Comparison of ENCODE assay signal across 18 cellular contexts in genomic region chr11:3230636-3231549, GRCh38. TPM values are rescaled to one million over a fixed set of nuclear protein-coding genes. Genes with fewer than 3 reads are reported as not detected.
A peak's percentile ranks its signal among the peaks of the same experiment; 100 is the strongest.
DNase-seq lines count a peak whose midpoint lies in the region; ATAC-seq and TF ChIP-seq lines count a peak whose summit lies in the region.
"Had no signal": no experiment of that assay in that cellular context is flagged by ENCODE, and none has a peak within 500 bp of the region (broad histone marks: within the 10 kb centered on the region; RNA-seq: fewer than 3 reads in every experiment).

No MANE protein-coding gene starts in this region.

- no peaks in the 10 kb centered on the region for H3K9me3 Mint-ChIP-seq in stimulated activated naive CD8-positive, alpha-beta T cell treated with anti-CD3 and anti-CD28 coated beads, Interleukin-15, amount 100 ng/mL, for 72 hours
- peaks cover 18% of the 10 kb centered on the region for H3K9me3 Mint-ChIP-seq in glutamatergic neuron (ENCODE audit: unreplicated experiment)
- no peaks in the 10 kb centered on the region for H3K9me3 Mint-ChIP-seq in natural killer cell treated with Interleukin-12 subunit alpha and Interleukin-12 subunit beta and Interleukin-15 and Interleukin-18, amount 100 ng/mL, for 72 hours

- H3K4me1 ChIP-seq in HEK293 (ENCODE audit: control insufficient read depth, insufficient read depth, low read length) = no peaks in the 10 kb centered on the region
- H3K4me1 ChIP-seq in ovary (ENCODE audit: insufficient read depth) = no peaks in the 10 kb centered on the region
- H3K4me1 ChIP-seq: Caco-2 had no signal

- WGBS in ovary, 3 donors = 62 to 75% (median 64%) methylated on average over 12 of the region's 12 CpGs

- no peaks in the 10 kb centered on the region for H3K4me1 Mint-ChIP-seq in stimulated activated naive CD8-positive, alpha-beta T cell treated with anti-CD3 and anti-CD28 coated beads, Interleukin-15, amount 100 ng/mL, for 72 hours
- peaks cover 22% of the 10 kb centered on the region for H3K4me1 Mint-ChIP-seq in glutamatergic neuron (ENCODE audit: low read depth, unreplicated experiment)
- no peaks in the 10 kb centered on the region for H3K4me1 Mint-ChIP-seq in natural killer cell treated with Interleukin-12 subunit alpha and Interleukin-12 subunit beta and Interleukin-15 and Interleukin-18, amount 100 ng/mL, for 72 hours (ENCODE audit: low read depth in 2 of 2)
- H3K4me1 Mint-ChIP-seq: CD4-positive, alpha-beta memory T cell had no signal

- TF ChIP-seq CTCF in HEK293 (tag by site-specific recombination; IDR thresholded peaks at IDR 0.05) (no peak), glutamatergic neuron (IDR thresholded peaks at IDR 0.05; ENCODE audit: partially characterized antibody, unreplicated experiment) (no peak), ovary (IDR thresholded peaks at IDR 0.05) (no peak)

- TF ChIP-seq EP300 in ovary (IDR thresholded peaks at IDR 0.05) = no peak

- H3K4me3 ChIP-seq in HEK293 (ENCODE audit: low read depth, low read length) (no peak overlapping the region), ovary (no peak overlapping the region)
- H3K4me3 ChIP-seq: BLaER1 treated with 17β-estradiol and CSF1 and Interleukin-3, amounts not matched to agents 10 nM and 100 nM; MG63 had no signal

- ATAC-seq in stimulated activated naive CD8-positive, alpha-beta T cell treated with anti-CD3 and anti-CD28 coated beads, Interleukin-15, amount 100 ng/mL, for 72 hours = peak; percentile 38
- no peak for ATAC-seq in stimulated activated naive CD8-positive, alpha-beta T cell treated with anti-CD3 and anti-CD28 coated beads, Interleukin-15, Interleukin-2, amounts not matched to agents 100 U/mL and 50 U/mL, for 24 hours
- ATAC-seq in natural killer cell treated with Interleukin-12 subunit alpha and Interleukin-12 subunit beta and Interleukin-15 and Interleukin-18, amount 100 ng/mL, for 72 hours = no peak

- POLR2A ChIA-PET in HEK293 (lab: Yijun Ruan, JAX) = no interaction called here

- H3K9me3 ChIP-seq in HEK293 (ENCODE audit: control insufficient read depth, insufficient read depth, low read depth, low read length) (no peaks in the 10 kb centered on the region), ovary (no peaks in the 10 kb centered on the region)
- H3K9me3 ChIP-seq: BLaER1 treated with 17β-estradiol and CSF1 and Interleukin-3, amounts not matched to agents 10 nM and 100 nM; Caco-2; MG63 had no signal

- CTCF ChIA-PET in HEK293 (lab: Yijun Ruan, JAX) = interaction anchor here (0.8 to 0.9 kb wide), 2 partner anchors 10 to 14 kb away, joined by 3 read pairs; no protein-coding TSS in a partner anchor

- intact Hi-C loops in ovary (cut with DNase I) = no loop called here

- no peak for DNase-seq in stimulated activated naive CD8-positive, alpha-beta T cell treated with anti-CD3 and anti-CD28 coated beads, Interleukin-15, amount 100 ng/mL, for 72 hours
- DNase-seq in stimulated activated naive CD8-positive, alpha-beta T cell treated with anti-CD3 and anti-CD28 coated beads, Interleukin-15, Interleukin-2, amounts not matched to agents 100 U/mL and 50 U/mL, for 24 hours = no peak
- no peak for DNase-seq in glutamatergic neuron
- no peak for DNase-seq in natural killer cell treated with Interleukin-12 subunit alpha and Interleukin-12 subunit beta and Interleukin-15 and Interleukin-18, amount 100 ng/mL, for 72 hours (ENCODE audit: low spot score)
- no peak for DNase-seq in ovary
- DNase-seq in globus pallidus (ENCODE audit: low spot score) = no peak
- DNase-seq in cerebellum (ENCODE audit: low spot score) = no peak
- DNase-seq: CD4-positive, alpha-beta memory T cell; MG63; NCI-H526; OCI-M1 had no signal

- no peak overlapping the region for H3K4me3 Mint-ChIP-seq in stimulated activated naive CD8-positive, alpha-beta T cell treated with anti-CD3 and anti-CD28 coated beads, Interleukin-15, amount 100 ng/mL, for 72 hours
- H3K4me3 Mint-ChIP-seq in glutamatergic neuron (ENCODE audit: unreplicated experiment) = peak overlapping the region; percentile 7
- no peak overlapping the region for H3K4me3 Mint-ChIP-seq in natural killer cell treated with Interleukin-12 subunit alpha and Interleukin-12 subunit beta and Interleukin-15 and Interleukin-18, amount 100 ng/mL, for 72 hours
- H3K4me3 Mint-ChIP-seq: CD4-positive, alpha-beta memory T cell had no signal

- no peak overlapping the region for H3K27ac Mint-ChIP-seq in stimulated activated naive CD8-positive, alpha-beta T cell treated with anti-CD3 and anti-CD28 coated beads, Interleukin-15, amount 100 ng/mL, for 72 hours
- H3K27ac Mint-ChIP-seq in glutamatergic neuron (ENCODE audit: unreplicated experiment) = peak overlapping the region; percentile 95
- H3K27ac Mint-ChIP-seq in natural killer cell treated with Interleukin-12 subunit alpha and Interleukin-12 subunit beta and Interleukin-15 and Interleukin-18, amount 100 ng/mL, for 72 hours = no peak overlapping the region
- H3K27ac Mint-ChIP-seq: CD4-positive, alpha-beta memory T cell had no signal

- TF ChIP-seq POLR2A in ovary (IDR thresholded peaks at IDR 0.05) = no peak

- H3K36me3 Mint-ChIP-seq in glutamatergic neuron (ENCODE audit: unreplicated experiment) = no peaks in the 10 kb centered on the region
- H3K36me3 Mint-ChIP-seq in natural killer cell treated with Interleukin-12 subunit alpha and Interleukin-12 subunit beta and Interleukin-15 and Interleukin-18, amount 100 ng/mL, for 72 hours = no peaks in the 10 kb centered on the region
- H3K36me3 Mint-ChIP-seq: CD4-positive, alpha-beta memory T cell had no signal

- no peak overlapping the region for H3K27ac ChIP-seq in HEK293 (ENCODE audit: extremely low read depth, low read depth, low read length)
- no peak overlapping the region for H3K27ac ChIP-seq in ovary
- H3K27ac ChIP-seq: BLaER1 treated with 17β-estradiol and CSF1 and Interleukin-3, amounts not matched to agents 10 nM and 100 nM had no signal

- no peaks in the 10 kb centered on the region for H3K36me3 ChIP-seq in HEK293 (ENCODE audit: control insufficient read depth in 2 of 2, insufficient read depth in 1 of 2, low read length in 2 of 2)
- no peaks in the 10 kb centered on the region for H3K36me3 ChIP-seq in ovary
- H3K36me3 ChIP-seq: BLaER1 treated with 17β-estradiol and CSF1 and Interleukin-3, amounts not matched to agents 10 nM and 100 nM; MG63 had no signal

- H3K27me3 Mint-ChIP-seq in stimulated activated naive CD8-positive, alpha-beta T cell treated with anti-CD3 and anti-CD28 coated beads, Interleukin-15, amount 100 ng/mL, for 72 hours = peaks cover 7% of the 10 kb centered on the region
- H3K27me3 Mint-ChIP-seq in glutamatergic neuron (ENCODE audit: unreplicated experiment) = peaks cover 20% of the 10 kb centered on the region
- peaks cover 15 to 22% of the 10 kb centered on the region in 2 donors for H3K27me3 Mint-ChIP-seq in natural killer cell treated with Interleukin-12 subunit alpha and Interleukin-12 subunit beta and Interleukin-15 and Interleukin-18, amount 100 ng/mL, for 72 hours

- no peaks in the 10 kb centered on the region for H3K27me3 ChIP-seq in ovary
- H3K27me3 ChIP-seq: BLaER1 treated with 17β-estradiol and CSF1 and Interleukin-3, amounts not matched to agents 10 nM and 100 nM; MG63 had no signal

TF ChIP-seq in HEK293, 187 proteins besides CTCF, POLR2A, EP300 and RAD21 (continues in another document):
- TF ChIP-seq ZNF140 (tag by site-specific recombination; IDR thresholded peaks at IDR 0.05) = no peak
- TF ChIP-seq ZNF654 (tag by site-specific recombination; IDR thresholded peaks at IDR 0.05; ENCODE audit: low read depth) = no peak
- peak; percentile 78; the same call in 1 of the 2 replicates for TF ChIP-seq SCRT1 (tag by site-specific recombination; IDR thresholded peaks at IDR 0.05; ENCODE audit: borderline replicate concordance)
- no peak for TF ChIP-seq ZNF610 (tag by site-specific recombination; IDR thresholded peaks at IDR 0.05; ENCODE audit: borderline replicate concordance)
- TF ChIP-seq, protein P1, sequence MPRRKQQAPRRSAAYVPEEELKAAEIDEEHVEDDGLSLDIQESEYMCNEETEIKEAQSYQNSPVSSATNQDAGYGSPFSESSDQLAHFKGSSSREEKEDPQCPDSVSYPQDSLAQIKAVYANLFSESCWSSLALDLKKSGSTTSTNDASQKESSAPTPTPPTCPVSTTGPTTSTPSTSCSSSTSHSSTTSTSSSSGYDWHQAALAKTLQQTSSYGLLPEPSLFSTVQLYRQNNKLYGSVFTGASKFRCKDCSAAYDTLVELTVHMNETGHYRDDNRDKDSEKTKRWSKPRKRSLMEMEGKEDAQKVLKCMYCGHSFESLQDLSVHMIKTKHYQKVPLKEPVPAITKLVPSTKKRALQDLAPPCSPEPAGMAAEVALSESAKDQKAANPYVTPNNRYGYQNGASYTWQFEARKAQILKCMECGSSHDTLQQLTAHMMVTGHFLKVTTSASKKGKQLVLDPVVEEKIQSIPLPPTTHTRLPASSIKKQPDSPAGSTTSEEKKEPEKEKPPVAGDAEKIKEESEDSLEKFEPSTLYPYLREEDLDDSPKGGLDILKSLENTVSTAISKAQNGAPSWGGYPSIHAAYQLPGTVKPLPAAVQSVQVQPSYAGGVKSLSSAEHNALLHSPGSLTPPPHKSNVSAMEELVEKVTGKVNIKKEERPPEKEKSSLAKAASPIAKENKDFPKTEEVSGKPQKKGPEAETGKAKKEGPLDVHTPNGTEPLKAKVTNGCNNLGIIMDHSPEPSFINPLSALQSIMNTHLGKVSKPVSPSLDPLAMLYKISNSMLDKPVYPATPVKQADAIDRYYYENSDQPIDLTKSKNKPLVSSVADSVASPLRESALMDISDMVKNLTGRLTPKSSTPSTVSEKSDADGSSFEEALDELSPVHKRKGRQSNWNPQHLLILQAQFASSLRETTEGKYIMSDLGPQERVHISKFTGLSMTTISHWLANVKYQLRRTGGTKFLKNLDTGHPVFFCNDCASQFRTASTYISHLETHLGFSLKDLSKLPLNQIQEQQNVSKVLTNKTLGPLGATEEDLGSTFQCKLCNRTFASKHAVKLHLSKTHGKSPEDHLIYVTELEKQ (tag by site-specific recombination; IDR thresholded peaks at IDR 0.05; ENCODE audit: borderline replicate concordance) = no peak
- no peak for TF ChIP-seq ZNF621 (tag by site-specific recombination; IDR thresholded peaks at IDR 0.05)
- TF ChIP-seq KLF10 (tag by site-specific recombination; IDR thresholded peaks at IDR 0.05) = no peak
- TF ChIP-seq ZBTB1 (tag by site-specific recombination; IDR thresholded peaks at IDR 0.05) = no peak
- no peak for TF ChIP-seq ZNF391 (tag by site-specific recombination; IDR thresholded peaks at IDR 0.05; ENCODE audit: borderline replicate concordance, low read depth)
- TF ChIP-seq ZNF624 (tag by site-specific recombination; IDR thresholded peaks at IDR 0.05) = no peak

RNA-seq across cellular contexts. Expression of gene MRGPRE, which starts 1.3 kb away (rescaled TPM):
- total RNA-seq in glutamatergic neuron (ENCODE audit: unreplicated experiment) (1.0 TPM), ovary (not detected), cerebellum (0.27 TPM)
- not detected for total RNA-seq in natural killer cell treated with Interleukin-12 subunit alpha and Interleukin-12 subunit beta and Interleukin-15 and Interleukin-18, amount 100 ng/mL, for 72 hours
- not detected for polyA plus RNA-seq in ovary
- total RNA-seq: A673; Caco-2; CD4-positive, alpha-beta memory T cell; H4; LHCN-M2; SK-MEL-5 had no signal
- polyA plus RNA-seq: CD4-positive, alpha-beta memory T cell had no signal

RNA-seq across cellular contexts. Expression of gene MRGPRG, which starts 12.3 kb away (rescaled TPM):
- not detected for total RNA-seq in glutamatergic neuron (ENCODE audit: unreplicated experiment)
- total RNA-seq in natural killer cell treated with Interleukin-12 subunit alpha and Interleukin-12 subunit beta and Interleukin-15 and Interleukin-18, amount 100 ng/mL, for 72 hours = not detected
- not detected for total RNA-seq in ovary
- not detected for polyA plus RNA-seq in ovary
- not detected for total RNA-seq in cerebellum
- total RNA-seq: A673; Caco-2; CD4-positive, alpha-beta memory T cell; H4; LHCN-M2; SK-MEL-5 had no signal
- polyA plus RNA-seq: CD4-positive, alpha-beta memory T cell had no signal
